8 cellular contexts compared by ENCODE assay signal in genomic region chr1:116372651-116373444, GRCh38. TPM values are rescaled to one million over a fixed set of nuclear protein-coding genes. Genes with fewer than 3 reads are reported as not detected.
DNase-seq lines count a peak whose midpoint lies in the region; ATAC-seq and TF ChIP-seq lines count a peak whose summit lies in the region.

Gene ATP1A1, plus strand, starts transcription at chr1:116373244. Its CDS starts 268 bp downstream, at chr1:116373512.

- peaks cover 20% of the 10 kb centered on the region for H3K27me3 Mint-ChIP-seq in activated CD4-positive, alpha-beta T cell treated with anti-CD3 and anti-CD28 coated beads, Interleukin-2, amount 10 ng/mL, durations not matched to agents 7 days and 5 days

- POLR2A ChIA-PET in activated CD4-positive, alpha-beta T cell treated with anti-CD3 and anti-CD28 coated beads, Interleukin-2, amount 10 ng/mL, durations not matched to agents 7 days and 5 days (lab: Charles Lee) = no interaction called here

- peak; percentile 64 for ATAC-seq in GM19395 (IDR thresholded peaks at IDR 0.05; ENCODE audit: unreplicated experiment)
- ATAC-seq in HG03558 (IDR thresholded peaks at IDR 0.05; ENCODE audit: extremely low read depth, unreplicated experiment) = peak; percentile 39

- H3K36me3 Mint-ChIP-seq in activated CD4-positive, alpha-beta T cell treated with anti-CD3 and anti-CD28 coated beads, Interleukin-2, amount 10 ng/mL, durations not matched to agents 7 days and 5 days (ENCODE audit: low read depth) = peaks cover 13% of the 10 kb centered on the region

- H3K27ac Mint-ChIP-seq in activated CD4-positive, alpha-beta T cell treated with anti-CD3 and anti-CD28 coated beads, Interleukin-2, amount 10 ng/mL, durations not matched to agents 7 days and 5 days = peak within 1 kb of the TSS; percentile 93

- H3K4me3 Mint-ChIP-seq in activated CD4-positive, alpha-beta T cell treated with anti-CD3 and anti-CD28 coated beads, Interleukin-2, amount 10 ng/mL, durations not matched to agents 7 days and 5 days = peak within 1 kb of the TSS; percentile 98

- no peaks in the 10 kb centered on the region for H3K9me3 Mint-ChIP-seq in activated CD4-positive, alpha-beta T cell treated with anti-CD3 and anti-CD28 coated beads, Interleukin-2, amount 10 ng/mL, durations not matched to agents 7 days and 5 days

- peak within 1 kb of the TSS; percentile 98 for H3K4me3 ChIP-seq in coronary artery

- H3K27ac ChIP-seq in C4-2B = peak within 1 kb of the TSS; percentile 89
- peak within 1 kb of the TSS; percentile 92 to 98 for H3K27ac ChIP-seq in coronary artery

- TF ChIP-seq CTCF in C4-2B (conservative IDR thresholded peaks at IDR 0.05) (no peak; the same call in 1 of the 2 replicates), coronary artery (IDR thresholded peaks at IDR 0.05) (no peak)

- CTCF ChIA-PET in activated CD4-positive, alpha-beta T cell treated with anti-CD3 and anti-CD28 coated beads, Interleukin-2, amount 10 ng/mL, durations not matched to agents 7 days and 5 days (lab: Charles Lee) = interaction anchor here (1.1 kb wide), 1 partner anchor 46 kb away, joined by 3 read pairs; no protein-coding TSS in a partner anchor

- peak; percentile 93 for DNase-seq in NCI-H69 (lab: John Stamatoyannopoulos, UW)
- DNase-seq in activated CD4-positive, alpha-beta T cell treated with anti-CD3 and anti-CD28 coated beads, Interleukin-2, amount 10 ng/mL, durations not matched to agents 7 days and 5 days = peak; percentile 98
- DNase-seq in coronary artery (ENCODE audit: low spot score) = peak; percentile 97
- DNase-seq in left kidney (ENCODE audit: low read depth, low spot score) = peak; percentile 98
- peak; percentile 97 for DNase-seq in stimulated activated CD4-positive, alpha-beta T cell treated with anti-CD3 and anti-CD28 coated beads, Interleukin-1b, Interleukin-23, amount 100 ng/mL, for 48 hours

- H3K4me1 Mint-ChIP-seq in activated CD4-positive, alpha-beta T cell treated with anti-CD3 and anti-CD28 coated beads, Interleukin-2, amount 10 ng/mL, durations not matched to agents 7 days and 5 days = peaks cover 37% of the 10 kb centered on the region

RNA-seq across cellular contexts. Expression of gene ATP1A1, which starts in this region (rescaled TPM):
- 100 to 1,000 TPM; 260 to 274 TPM for total RNA-seq in activated CD4-positive, alpha-beta T cell treated with anti-CD3 and anti-CD28 coated beads, Interleukin-2, amount 10 ng/mL, durations not matched to agents 7 days and 5 days

Comparison
In these comparisons a context has a peak if more than half of its experiments do, and no peak if none do; other contexts are left out.
1. Peak in every context shown above with its lines: DNase-seq, ATAC-seq, H3K4me3 ChIP-seq and H3K27ac ChIP-seq.